In the genomic region with DNA sequence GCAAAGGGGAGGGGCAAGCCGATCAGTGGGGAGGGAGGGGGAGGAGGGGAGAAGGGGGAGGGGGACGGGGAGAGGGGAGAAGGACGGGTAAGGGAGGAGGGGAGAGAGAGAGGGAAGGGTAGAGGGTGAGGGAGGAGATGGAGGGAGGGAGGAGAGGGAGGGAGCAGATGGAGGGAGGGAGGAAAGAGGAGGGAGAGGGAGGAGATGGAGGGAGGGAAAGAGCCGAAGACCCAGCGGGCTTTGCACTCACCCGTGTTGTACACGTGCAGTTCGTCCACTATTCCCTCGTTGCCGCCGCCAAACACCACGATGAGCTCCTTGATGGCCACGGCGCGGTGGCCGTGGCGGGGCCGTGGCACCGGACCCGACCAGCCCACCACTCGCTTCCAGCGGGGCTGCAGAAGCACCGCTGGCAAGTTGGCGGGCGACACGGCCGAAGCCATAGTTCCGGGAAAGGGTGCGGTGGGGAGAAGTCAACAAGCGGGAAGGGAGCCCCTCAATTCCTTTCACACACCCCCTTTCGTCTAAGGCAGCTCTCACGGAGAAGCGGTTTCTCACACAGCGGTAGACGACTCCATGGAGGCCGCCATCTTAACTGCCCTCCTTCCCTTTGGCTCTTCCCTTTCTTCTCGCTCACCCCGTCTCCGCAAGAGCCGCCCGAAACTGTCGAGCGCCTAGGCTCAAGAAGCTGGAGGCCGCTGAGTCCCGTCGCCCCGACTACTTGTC, we compare ENCODE assay signal across 7 cellular contexts. TPM values are rescaled to one million over a fixed set of nuclear protein-coding genes. Genes with fewer than 3 reads are reported as not detected.
DNase-seq lines count a peak whose midpoint lies in the region; TF ChIP-seq lines count a peak whose summit lies in the region.

No MANE protein-coding gene starts in this region.

- H3K27ac ChIP-seq in cardiac muscle cell = peak overlapping the region; percentile 100
- peak overlapping the region; percentile 100 for H3K27ac ChIP-seq in parathyroid adenoma

- H3K27me3 ChIP-seq in cardiac muscle cell = no peaks in the 10 kb centered on the region
- H3K27me3 ChIP-seq in parathyroid adenoma (ENCODE audit: control insufficient read depth, insufficient read depth, low read length) = no peaks in the 10 kb centered on the region

- DNase-seq in GF-D8 (lab: John Stamatoyannopoulos, UW) (peak; percentile 51), HFF-Myc (ENCODE audit: extremely low read depth, low read depth) (no peak), NCI-H2227 treated with DMSO at 0.1 percent for 48 hours (lab: John Stamatoyannopoulos, UW) (peak; percentile 68), cardiac muscle cell (ENCODE audit: low read depth in 1 of 2, low spot score in 1 of 2) (peak; percentile 47 to 78), GM10266 (ENCODE audit: extremely low spot score) (no peak)
- DNase-seq in activated naive CD8-positive, alpha-beta T cell treated with anti-CD3 and anti-CD28 coated beads for 36 hours = no peak

- peaks cover 33% of the 10 kb centered on the region for H3K4me1 Mint-ChIP-seq in activated naive CD8-positive, alpha-beta T cell treated with anti-CD3 and anti-CD28 coated beads for 36 hours

- H3K9me3 Mint-ChIP-seq in activated naive CD8-positive, alpha-beta T cell treated with anti-CD3 and anti-CD28 coated beads for 36 hours = no peaks in the 10 kb centered on the region

- no peaks in the 10 kb centered on the region for H3K27me3 Mint-ChIP-seq in activated naive CD8-positive, alpha-beta T cell treated with anti-CD3 and anti-CD28 coated beads for 36 hours

- peak overlapping the region; percentile 43 for H3K9ac ChIP-seq in parathyroid adenoma

- no peak for TF ChIP-seq CTCF in HFF-Myc (IDR thresholded peaks at IDR 0.05; ENCODE audit: low read depth, low read length, missing control alignments)
- no peak for TF ChIP-seq CTCF in cardiac muscle cell (IDR thresholded peaks at IDR 0.05; ENCODE audit: low read depth, low read length)
- TF ChIP-seq CTCF in parathyroid adenoma (IDR thresholded peaks at IDR 0.05) = no peak
- no peak for TF ChIP-seq CTCF in GM10266 (IDR thresholded peaks at IDR 0.05; ENCODE audit: control insufficient read depth, insufficient read depth, low read depth, missing control alignments)

- H3K36me3 ChIP-seq in cardiac muscle cell = peaks cover 2% of the 10 kb centered on the region
- H3K36me3 ChIP-seq in parathyroid adenoma (ENCODE audit: control insufficient read depth, insufficient read depth, low read length) = no peaks in the 10 kb centered on the region

- no peaks in the 10 kb centered on the region for H3K9me3 ChIP-seq in cardiac muscle cell (ENCODE audit: low read depth)
- H3K9me3 ChIP-seq in parathyroid adenoma (ENCODE audit: control insufficient read depth, low read length) = no peaks in the 10 kb centered on the region

- peak overlapping the region; percentile 100 for H3K27ac Mint-ChIP-seq in activated naive CD8-positive, alpha-beta T cell treated with anti-CD3 and anti-CD28 coated beads for 36 hours

- peak overlapping the region; percentile 100 for H3K4me3 Mint-ChIP-seq in activated naive CD8-positive, alpha-beta T cell treated with anti-CD3 and anti-CD28 coated beads for 36 hours

- H3K4me1 ChIP-seq in cardiac muscle cell (ENCODE audit: low read depth) (no peaks in the 10 kb centered on the region), parathyroid adenoma (peaks cover 29% of the 10 kb centered on the region)

- H3K4me3 ChIP-seq in HFF-Myc (replicated peaks; ENCODE audit: low read depth, low read length) = peak overlapping the region; percentile 73
- H3K4me3 ChIP-seq in cardiac muscle cell = peak overlapping the region; percentile 77
- H3K4me3 ChIP-seq in parathyroid adenoma (ENCODE audit: low read depth, low read length) = peak overlapping the region; percentile 93

- peaks cover 38% of the 10 kb centered on the region for H3K36me3 Mint-ChIP-seq in activated naive CD8-positive, alpha-beta T cell treated with anti-CD3 and anti-CD28 coated beads for 36 hours

- H2AFZ ChIP-seq in parathyroid adenoma = peak overlapping the region; percentile 93

- H3K4me2 ChIP-seq in parathyroid adenoma (ENCODE audit: low read length) = peak overlapping the region; percentile 82

- H3K79me2 ChIP-seq in parathyroid adenoma = peaks cover 15% of the 10 kb centered on the region

RNA-seq across cellular contexts. Expression of gene HCFC1, which starts 1.1 kb away (rescaled TPM):
- 100 to 1,000 TPM; 140 to 142 TPM for total RNA-seq in activated naive CD8-positive, alpha-beta T cell treated with anti-CD3 and anti-CD28 coated beads for 36 hours
- 72.7 and 85.6 TPM in 2 replicates for total RNA-seq in cardiac muscle cell
- polyA plus RNA-seq in cardiac muscle cell = 21.5 and 30.1 TPM in 2 replicates

RNA-seq across cellular contexts. Expression of gene TMEM187, which starts 2.0 kb away (rescaled TPM):
- total RNA-seq in activated naive CD8-positive, alpha-beta T cell treated with anti-CD3 and anti-CD28 coated beads for 36 hours = 1 to 10 TPM; 3.4 to 6.2 TPM
- 12.9 and 13.4 TPM in 2 replicates for total RNA-seq in cardiac muscle cell
- 12.9 and 14.6 TPM in 2 replicates for polyA plus RNA-seq in cardiac muscle cell

RNA-seq across cellular contexts. Expression of gene RENBP, which starts 26.1 kb away (rescaled TPM):
- 10 to 100 TPM; 15.2 to 15.7 TPM for total RNA-seq in activated naive CD8-positive, alpha-beta T cell treated with anti-CD3 and anti-CD28 coated beads for 36 hours
- total RNA-seq in cardiac muscle cell = 5.7 and 12.4 TPM in 2 replicates
- 7.4 and 8.7 TPM in 2 replicates for polyA plus RNA-seq in cardiac muscle cell

RNA-seq across cellular contexts. Expression of gene NAA10, which starts 35.7 kb away (rescaled TPM):
- total RNA-seq in activated naive CD8-positive, alpha-beta T cell treated with anti-CD3 and anti-CD28 coated beads for 36 hours = 100 to 1,000 TPM; 150 to 153 TPM
- total RNA-seq in cardiac muscle cell = 90.1 and 127 TPM in 2 replicates
- polyA plus RNA-seq in cardiac muscle cell = 163 and 186 TPM in 2 replicates

RNA-seq across cellular contexts. Expression of gene ARHGAP4, which starts 44.5 kb away (rescaled TPM):
- total RNA-seq in activated naive CD8-positive, alpha-beta T cell treated with anti-CD3 and anti-CD28 coated beads for 36 hours = 100 to 1,000 TPM; 112 to 123 TPM
- 20.5 and 47.4 TPM in 2 replicates for total RNA-seq in cardiac muscle cell
- 16.5 and 30.1 TPM in 2 replicates for polyA plus RNA-seq in cardiac muscle cell

Comparison
In these comparisons a context has a peak if more than half of its experiments do, and no peak if none do; other contexts are left out.
1. DNase-seq: peak in GF-D8 (single experiment), NCI-H2227 treated with DMSO at 0.1 percent for 48 hours (single experiment) and cardiac muscle cell (2 of 2); none in HFF-Myc (single experiment), activated naive CD8-positive, alpha-beta T cell treated with anti-CD3 and anti-CD28 coated beads for 36 hours (single experiment) and GM10266 (single experiment).
2. Peak in every context shown above with its lines, with median percentiles within 50 percentile points of each other: H3K4me3 ChIP-seq.